19 cellular contexts compared by ENCODE assay signal in genomic region chr9:127360205-127360604, GRCh38. TPM values are rescaled to one million over a fixed set of nuclear protein-coding genes. Genes with fewer than 3 reads are reported as not detected.
DNase-seq lines count a peak whose midpoint lies in the region; ATAC-seq and TF ChIP-seq lines count a peak whose summit lies in the region.
"Had no signal": no experiment of that assay in that cellular context is flagged by ENCODE, and none has a peak within 500 bp of the region (broad histone marks: within the 10 kb centered on the region; RNA-seq: fewer than 3 reads in every experiment).

No MANE protein-coding gene starts in this region.

- H3K4me1 ChIP-seq in tibial artery: peaks cover 0 to 33% (median 23%) of the 10 kb centered on the region in 4 donors

- H3K36me3 ChIP-seq in tibial artery: peaks cover 31 to 62% (median 52%) of the 10 kb centered on the region in 3 donors
- H3K36me3 ChIP-seq: MG63 had no signal

- H3K4me3 ChIP-seq in tibial artery: no peak overlapping the region
- H3K4me3 ChIP-seq: MG63 had no signal

- no peaks in the 10 kb centered on the region for H3K9me3 ChIP-seq in tibial artery
- H3K9me3 ChIP-seq: MG63 had no signal

- intact Hi-C loops in Right ventricle myocardium superior (cut with DNase I) (no loop called here), Right ventricle myocardium inferior (cut with DNase I) (loop anchor here (2.0 kb wide), 1 partner anchor 49 kb away; no protein-coding TSS in a partner anchor), tibial artery (cut with DNase I; ENCODE audit: low total_unique reads) (no loop called here)

- peak; percentile 49 for ATAC-seq in Right ventricle myocardium superior (ENCODE audit: poor library complexity)
- ATAC-seq in Right ventricle myocardium inferior: no peak
- ATAC-seq in GM21786 (IDR thresholded peaks at IDR 0.05; ENCODE audit: unreplicated experiment): no peak
- ATAC-seq in GM18498 (IDR thresholded peaks at IDR 0.05; ENCODE audit: unreplicated experiment): no peak

- H3K27ac ChIP-seq in caudate nucleus (ENCODE audit: low read depth, low read length): peak overlapping the region; percentile 42
- peak overlapping the region; percentile 39 for H3K27ac ChIP-seq in layer of hippocampus (ENCODE audit: low read depth, low read length)
- H3K27ac ChIP-seq in tibial artery: peak overlapping the region; percentile 66 to 82

- peak; percentile 14 to 29 for TF ChIP-seq CTCF in tibial artery (IDR thresholded peaks at IDR 0.05)

- H3K27me3 ChIP-seq in layer of hippocampus (ENCODE audit: control insufficient read depth, insufficient read depth, low read length) (no peaks in the 10 kb centered on the region), tibial artery (no peaks in the 10 kb centered on the region)
- H3K27me3 ChIP-seq: MG63 had no signal

- DNase-seq in Right ventricle myocardium superior (no peak), Right ventricle myocardium inferior (ENCODE audit: missing footprints) (no peak), caudate nucleus (lab: John Stamatoyannopoulos, UW) (peak in 5 of 61 donors; percentile 2 to 40 (median 12)), tibial artery (no peak), GM19238 (ENCODE audit: insufficient read length, low spot score) (no peak)
- DNase-seq: activated CD4-positive, alpha-beta T cell treated with anti-CD3 and anti-CD28 coated beads for 36 hours; activated effector memory CD4-positive, alpha-beta T cell treated with anti-CD3 and anti-CD28 coated beads, Interleukin-2, amount 50 U/mL, for 16 hours; CD4-positive, CD25-positive, alpha-beta regulatory T cell; DND-41; effector CD8-positive, alpha-beta T cell; naive B cell; NCI-H2029; NCI-H526; OCI-M1; T-helper 9 cell had no signal

RNA-seq across cellular contexts. Expression of gene SLC2A8, which starts 36.8 kb away (rescaled TPM):
- total RNA-seq in Right ventricle myocardium superior (16.6 TPM), Right ventricle myocardium inferior (15.0 TPM)
